ENCODE assay signal across 8 cellular contexts in the genomic region with DNA sequence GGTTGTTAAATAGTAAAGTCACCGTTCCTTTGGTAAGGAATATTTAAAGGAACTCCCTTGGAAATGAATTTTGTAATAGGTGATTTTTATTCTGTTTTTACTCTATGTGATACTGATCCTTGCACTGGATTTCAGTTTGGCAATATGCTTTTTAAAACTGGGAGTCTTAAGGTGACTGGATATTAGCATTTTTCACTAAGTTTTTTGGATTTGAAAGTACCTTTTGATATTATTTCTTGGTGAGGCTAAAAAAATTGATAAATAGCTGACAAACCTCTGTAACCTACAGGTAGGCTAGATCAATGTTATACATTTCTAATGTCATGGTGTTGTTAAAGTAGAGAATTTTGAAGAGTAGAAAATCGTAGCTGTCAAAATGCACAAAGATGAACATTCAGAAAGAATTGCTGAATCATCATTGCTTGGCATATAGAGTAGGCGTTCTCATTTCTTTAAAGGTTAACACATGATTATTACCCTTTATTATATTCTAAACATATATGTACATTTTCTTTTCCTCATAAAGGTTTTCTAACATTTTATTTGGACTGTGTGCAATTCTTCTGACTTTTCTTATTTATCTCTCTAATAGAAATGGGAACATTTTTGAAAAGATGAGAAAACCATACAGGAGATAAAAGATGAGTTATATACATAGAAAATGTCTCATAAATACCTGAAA. TPM values are rescaled to one million over a fixed set of nuclear protein-coding genes. Genes with fewer than 3 reads are reported as not detected.
DNase-seq lines count a peak whose midpoint lies in the region; ATAC-seq, FAIRE-seq and TF ChIP-seq lines count a peak whose summit lies in the region.

No MANE protein-coding gene starts in this region.

- no peak overlapping the region for H3K9ac ChIP-seq in keratinocyte (ENCODE audit: control insufficient read depth, extremely low read depth, insufficient read depth, low read length)

- BruUV-seq in Calu3 (replicated peaks; lab: Mats Ljungman, UMichigan) = no TSS peak

- H4K20me1 ChIP-seq in keratinocyte (ENCODE audit: control insufficient read depth, extremely low read depth, insufficient read depth, low read length) = no peaks in the 10 kb centered on the region

- intact Hi-C loops in activated T-helper 2 cell treated with anti-CD3 and anti-CD28 coated beads, Interferon-gamma antibody, Interleukin-2, Interleukin-4, amounts not matched to agents 10 μg/mL and 5 μg/mL and 100 μg/mL, durations not matched to agents 14 hours and 24 hours and 36 hours (cut with micrococcal nuclease) = loop anchor here (10.0 kb wide), 1 partner anchor 622 kb away; a partner anchor contains a TSS
- intact Hi-C loops in transverse colon (cut with DNase I; ENCODE audit: low total_unique reads) = no loop called here
- intact Hi-C loops in Calu3 (cut with micrococcal nuclease; ENCODE audit: unreplicated experiment) = no loop called here

- no peak for TF ChIP-seq EP300 in transverse colon (IDR thresholded peaks at IDR 0.05; ENCODE audit: low read depth)

- H3K4me1 ChIP-seq in keratinocyte (ENCODE audit: control insufficient read depth, extremely low read depth, insufficient read depth, low read length) (peaks cover 13% of the 10 kb centered on the region), transverse colon (peaks cover 5 to 38% (median 23%) of the 10 kb centered on the region in 4 donors)

- TF ChIP-seq CTCF in keratinocyte (optimal IDR thresholded peaks at IDR 0.05 in 1 of 3, IDR thresholded peaks at IDR 0.05 in 1 of 3, conservative IDR thresholded peaks at IDR 0.05 in 1 of 3; ENCODE audit: extremely low read depth in 1 of 3, insufficient read depth in 2 of 3, low read length in 3 of 3) = no peak
- no peak for TF ChIP-seq CTCF in transverse colon (IDR thresholded peaks at IDR 0.05)
- TF ChIP-seq CTCF in Calu3 (IDR thresholded peaks at IDR 0.05; ENCODE audit: unreplicated experiment) = no peak

- H3K9me3 ChIP-seq in keratinocyte (ENCODE audit: control insufficient read depth, low read depth, low read length) = no peaks in the 10 kb centered on the region
- no peaks in the 10 kb centered on the region for H3K9me3 ChIP-seq in transverse colon

- in situ Hi-C loops in transverse colon (cut with MboI; ENCODE audit: low pct_ligation_motif_present in 1 of 4, low pct_unique_long_range_greater_than_20kb in 1 of 4, low sequenced_read_pairs in 3 of 4) = no loop called here

- FAIRE-seq in keratinocyte (lab: Jason Lieb, UNC) = peak; percentile 20

- CTCF ChIA-PET in Calu3 (lab: Charles Lee) = interaction anchor here (0.7 kb wide), 1 partner anchor 111 kb away, joined by 3 read pairs; no protein-coding TSS in a partner anchor

- dilution Hi-C loops in keratinocyte (cut with MboI; ENCODE audit: extremely low pct_ligation_motif_present, low sequenced_read_pairs) = no loop called here

- no peak for ATAC-seq in HG02623 (IDR thresholded peaks at IDR 0.05; ENCODE audit: unreplicated experiment)

- no peaks in the 10 kb centered on the region for H3K36me3 Mint-ChIP-seq in activated naive CD4-positive, alpha-beta T cell treated with anti-CD3 and anti-CD28 coated beads, Interleukin-2, amount 50 U/mL, for 24 hours
- peaks cover under 1% of the 10 kb centered on the region for H3K36me3 Mint-ChIP-seq in activated T-helper 2 cell treated with anti-CD3 and anti-CD28 coated beads, Interferon-gamma antibody, Interleukin-2, Interleukin-4, amounts not matched to agents 10 μg/mL and 5 μg/mL and 100 μg/mL, durations not matched to agents 14 hours and 24 hours and 36 hours (ENCODE audit: low read depth)
- H3K36me3 Mint-ChIP-seq in Calu3 (ENCODE audit: insufficient read depth, unreplicated experiment) = peaks cover 15% of the 10 kb centered on the region

- H3K4me1 Mint-ChIP-seq in activated naive CD4-positive, alpha-beta T cell treated with anti-CD3 and anti-CD28 coated beads, Interleukin-2, amount 50 U/mL, for 24 hours = peaks cover 48% of the 10 kb centered on the region
- H3K4me1 Mint-ChIP-seq in activated T-helper 2 cell treated with anti-CD3 and anti-CD28 coated beads, Interferon-gamma antibody, Interleukin-2, Interleukin-4, amounts not matched to agents 10 μg/mL and 5 μg/mL and 100 μg/mL, durations not matched to agents 14 hours and 24 hours and 36 hours (ENCODE audit: low read depth) = peaks cover 27% of the 10 kb centered on the region
- H3K4me1 Mint-ChIP-seq in Calu3 (ENCODE audit: low read depth, unreplicated experiment) = peaks cover 8% of the 10 kb centered on the region

- no peaks in the 10 kb centered on the region for H3K9me3 Mint-ChIP-seq in activated naive CD4-positive, alpha-beta T cell treated with anti-CD3 and anti-CD28 coated beads, Interleukin-2, amount 50 U/mL, for 24 hours
- no peaks in the 10 kb centered on the region for H3K9me3 Mint-ChIP-seq in activated T-helper 2 cell treated with anti-CD3 and anti-CD28 coated beads, Interferon-gamma antibody, Interleukin-2, Interleukin-4, amounts not matched to agents 10 μg/mL and 5 μg/mL and 100 μg/mL, durations not matched to agents 14 hours and 24 hours and 36 hours
- H3K9me3 Mint-ChIP-seq in Calu3 (ENCODE audit: low read depth, unreplicated experiment) = no peaks in the 10 kb centered on the region

- H3K27ac Mint-ChIP-seq in activated naive CD4-positive, alpha-beta T cell treated with anti-CD3 and anti-CD28 coated beads, Interleukin-2, amount 50 U/mL, for 24 hours = peak overlapping the region; percentile 53
- H3K27ac Mint-ChIP-seq in activated T-helper 2 cell treated with anti-CD3 and anti-CD28 coated beads, Interferon-gamma antibody, Interleukin-2, Interleukin-4, amounts not matched to agents 10 μg/mL and 5 μg/mL and 100 μg/mL, durations not matched to agents 14 hours and 24 hours and 36 hours = no peak overlapping the region
- no peak overlapping the region for H3K27ac Mint-ChIP-seq in Calu3 (ENCODE audit: unreplicated experiment)

- DNase-seq in activated naive CD4-positive, alpha-beta T cell treated with Interleukin-2 at 50 U/mL for 16 hours = no peak
- no peak for DNase-seq in activated T-helper 2 cell treated with anti-CD3 and anti-CD28 coated beads, Interferon-gamma antibody, Interleukin-2, Interleukin-4, amounts not matched to agents 10 μg/mL and 5 μg/mL and 100 μg/mL, durations not matched to agents 14 hours and 24 hours and 36 hours (ENCODE audit: low spot score)
- DNase-seq in keratinocyte (ENCODE audit: low read depth, low spot score) (no peak), transverse colon (no peak), kidney tubule cell (ENCODE audit: low spot score) (no peak), Calu3 (no peak)

- no peak overlapping the region for H2AFZ ChIP-seq in keratinocyte (ENCODE audit: control insufficient read depth, low read length)

- peaks cover 18% of the 10 kb centered on the region for H3K79me2 ChIP-seq in keratinocyte (ENCODE audit: control insufficient read depth, insufficient read depth, low read length)

- WGBS in transverse colon (ENCODE audit: low coverage in 1 of 2), 2 donors = 31 to 36% methylated on average over 3 of the region's 3 CpGs

- H3K4me3 Mint-ChIP-seq in activated naive CD4-positive, alpha-beta T cell treated with anti-CD3 and anti-CD28 coated beads, Interleukin-2, amount 50 U/mL, for 24 hours = peak overlapping the region; percentile 59
- peak overlapping the region; percentile 14 for H3K4me3 Mint-ChIP-seq in activated T-helper 2 cell treated with anti-CD3 and anti-CD28 coated beads, Interferon-gamma antibody, Interleukin-2, Interleukin-4, amounts not matched to agents 10 μg/mL and 5 μg/mL and 100 μg/mL, durations not matched to agents 14 hours and 24 hours and 36 hours (ENCODE audit: low read depth)
- no peak overlapping the region for H3K4me3 Mint-ChIP-seq in Calu3 (ENCODE audit: low read depth, unreplicated experiment)

- H3K9me1 ChIP-seq in keratinocyte (ENCODE audit: control insufficient read depth, extremely low read depth, insufficient read depth, low read length) = no peaks in the 10 kb centered on the region

- H3K27me3 Mint-ChIP-seq in activated naive CD4-positive, alpha-beta T cell treated with anti-CD3 and anti-CD28 coated beads, Interleukin-2, amount 50 U/mL, for 24 hours = no peaks in the 10 kb centered on the region
- H3K27me3 Mint-ChIP-seq in activated T-helper 2 cell treated with anti-CD3 and anti-CD28 coated beads, Interferon-gamma antibody, Interleukin-2, Interleukin-4, amounts not matched to agents 10 μg/mL and 5 μg/mL and 100 μg/mL, durations not matched to agents 14 hours and 24 hours and 36 hours (ENCODE audit: low read depth) = no peaks in the 10 kb centered on the region
- no peaks in the 10 kb centered on the region for H3K27me3 Mint-ChIP-seq in Calu3 (ENCODE audit: unreplicated experiment)

- TF ChIP-seq POLR2A in transverse colon (IDR thresholded peaks at IDR 0.05) = no peak

- peak overlapping the region; percentile 89 for H3K4me2 ChIP-seq in keratinocyte (ENCODE audit: control insufficient read depth, extremely low read depth, insufficient read depth, low read depth, low read length)

- H3K27ac ChIP-seq in keratinocyte (ENCODE audit: control insufficient read depth, insufficient read depth, low read length) (peak overlapping the region; percentile 43), transverse colon (peak overlapping the region; percentile 86 to 94 (median 92))

- H3K4me3 ChIP-seq in keratinocyte (ENCODE audit: control insufficient read depth in 2 of 3, extremely low read depth in 1 of 3, insufficient read depth in 2 of 3, low read depth in 1 of 3, low read length in 3 of 3) = peak overlapping the region in 1 of 3 experiments; percentile 67
- peak overlapping the region in 2 of 4 donors; percentile 57 to 59 for H3K4me3 ChIP-seq in transverse colon

- H3K27me3 ChIP-seq in keratinocyte (ENCODE audit: control insufficient read depth, extremely low read depth, insufficient read depth, low read length) (no peaks in the 10 kb centered on the region), transverse colon (no peaks in the 10 kb centered on the region)

- H3K36me3 ChIP-seq in keratinocyte (ENCODE audit: control insufficient read depth in 2 of 2, extremely low read depth in 1 of 2, insufficient read depth in 2 of 2, low read length in 2 of 2) = no peaks in the 10 kb centered on the region
- no peaks in the 10 kb centered on the region for H3K36me3 ChIP-seq in transverse colon

RNA-seq across cellular contexts. Expression of a gene that starts 1.5 kb away (rescaled TPM):
- 12.5 and 14.6 TPM in 2 replicates for total RNA-seq in activated T-helper 2 cell treated with anti-CD3 and anti-CD28 coated beads, Interferon-gamma antibody, Interleukin-2, Interleukin-4, amounts not matched to agents 10 μg/mL and 5 μg/mL and 100 μg/mL, durations not matched to agents 14 hours and 24 hours and 36 hours
- polyA plus RNA-seq in keratinocyte = 17.3 to 30.9 TPM (median 27.5 TPM) in 3 replicates
- 53.4 TPM for polyA plus RNA-seq in keratinocyte (2011; ENCODE audit: low read depth)
- 21.6 and 32.0 TPM in 2 replicates for polyA plus RNA-seq in keratinocyte (2011; cell fraction: cytosol; rRNA removed)
- 39.5 and 52.4 TPM in 2 replicates for polyA plus RNA-seq in keratinocyte (2011; cell fraction: nucleus; rRNA removed)
- polyA plus RNA-seq in keratinocyte (2012; ENCODE audit: low replicate concordance) = 19.5 and 28.0 TPM in 2 replicates
- polyA minus RNA-seq in keratinocyte = 1.9 to 16.2 TPM (median 12.6 TPM) in 3 replicates
- polyA minus RNA-seq in keratinocyte (2011; cell fraction: cytosol; rRNA and poly(A)+ RNA removed) = 20.0 TPM
- polyA minus RNA-seq in keratinocyte (2011; cell fraction: nucleus; rRNA and poly(A)+ RNA removed) = 18.4 and 34.1 TPM in 2 replicates
- 10 to 100 TPM in 2 of 4 donors, 1 to 10 TPM in 2; 4.0 to 30.2 (median 16.9) TPM for total RNA-seq in transverse colon
- total RNA-seq in Calu3 (2022) = 15.0 and 23.0 TPM in 2 replicates

RNA-seq across cellular contexts. Expression of a gene that starts 24.3 kb away (rescaled TPM):
- total RNA-seq in activated T-helper 2 cell treated with anti-CD3 and anti-CD28 coated beads, Interferon-gamma antibody, Interleukin-2, Interleukin-4, amounts not matched to agents 10 μg/mL and 5 μg/mL and 100 μg/mL, durations not matched to agents 14 hours and 24 hours and 36 hours = 262 and 269 TPM in 2 replicates
- 97.2 to 137 TPM (median 112 TPM) in 3 replicates for polyA plus RNA-seq in keratinocyte
- 72.1 TPM for polyA plus RNA-seq in keratinocyte (2011; ENCODE audit: low read depth)
- 52.4 and 67.8 TPM in 2 replicates for polyA plus RNA-seq in keratinocyte (2011; cell fraction: cytosol; rRNA removed)
- polyA plus RNA-seq in keratinocyte (2011; cell fraction: nucleus; rRNA removed) = 145 and 211 TPM in 2 replicates
- polyA plus RNA-seq in keratinocyte (2012; ENCODE audit: low replicate concordance) = 70.7 and 95.3 TPM in 2 replicates
- polyA minus RNA-seq in keratinocyte = 68.7 to 119 TPM (median 94.6 TPM) in 3 replicates
- 60.6 TPM for polyA minus RNA-seq in keratinocyte (2011; cell fraction: cytosol; rRNA and poly(A)+ RNA removed)
- 81.6 and 126 TPM in 2 replicates for polyA minus RNA-seq in keratinocyte (2011; cell fraction: nucleus; rRNA and poly(A)+ RNA removed)
- total RNA-seq in transverse colon (100 to 1,000 TPM in 2 of 4 donors, 10 to 100 TPM in 2; 81.8 to 176 (median 101) TPM), Calu3 (2022) (165 and 188 TPM in 2 replicates)

RNA-seq across cellular contexts. Expression of a gene that starts 42.6 kb away (rescaled TPM):
- total RNA-seq in activated T-helper 2 cell treated with anti-CD3 and anti-CD28 coated beads, Interferon-gamma antibody, Interleukin-2, Interleukin-4, amounts not matched to agents 10 μg/mL and 5 μg/mL and 100 μg/mL, durations not matched to agents 14 hours and 24 hours and 36 hours = 0.07 and 0.09 TPM in 2 replicates
- 0.08 to 0.28 TPM (median 0.23 TPM) in 3 replicates for polyA plus RNA-seq in keratinocyte
- polyA plus RNA-seq in keratinocyte (2011; ENCODE audit: low read depth) = 0.14 TPM
- polyA plus RNA-seq in keratinocyte (2011; cell fraction: cytosol; rRNA removed) = 0.22 and 0.25 TPM in 2 replicates
- 0.07 and 0.14 TPM in 2 replicates for polyA plus RNA-seq in keratinocyte (2011; cell fraction: nucleus; rRNA removed)
- polyA plus RNA-seq in keratinocyte (2012; ENCODE audit: low replicate concordance) = 0.14 and 0.16 TPM in 2 replicates
- 0.07 to 0.32 TPM (median 0.26 TPM) in 3 replicates for polyA minus RNA-seq in keratinocyte
- not detected for polyA minus RNA-seq in keratinocyte (2011; cell fraction: cytosol; rRNA and poly(A)+ RNA removed)
- 0.62 TPM in 1 of 2 replicates, not detected in the other for polyA minus RNA-seq in keratinocyte (2011; cell fraction: nucleus; rRNA and poly(A)+ RNA removed)
- total RNA-seq in transverse colon = 10 to 100 TPM; 14.2 to 40.1 (median 24.1) TPM
- total RNA-seq in Calu3 (2022) = 2.1 and 2.8 TPM in 2 replicates
